In the genomic region with DNA sequence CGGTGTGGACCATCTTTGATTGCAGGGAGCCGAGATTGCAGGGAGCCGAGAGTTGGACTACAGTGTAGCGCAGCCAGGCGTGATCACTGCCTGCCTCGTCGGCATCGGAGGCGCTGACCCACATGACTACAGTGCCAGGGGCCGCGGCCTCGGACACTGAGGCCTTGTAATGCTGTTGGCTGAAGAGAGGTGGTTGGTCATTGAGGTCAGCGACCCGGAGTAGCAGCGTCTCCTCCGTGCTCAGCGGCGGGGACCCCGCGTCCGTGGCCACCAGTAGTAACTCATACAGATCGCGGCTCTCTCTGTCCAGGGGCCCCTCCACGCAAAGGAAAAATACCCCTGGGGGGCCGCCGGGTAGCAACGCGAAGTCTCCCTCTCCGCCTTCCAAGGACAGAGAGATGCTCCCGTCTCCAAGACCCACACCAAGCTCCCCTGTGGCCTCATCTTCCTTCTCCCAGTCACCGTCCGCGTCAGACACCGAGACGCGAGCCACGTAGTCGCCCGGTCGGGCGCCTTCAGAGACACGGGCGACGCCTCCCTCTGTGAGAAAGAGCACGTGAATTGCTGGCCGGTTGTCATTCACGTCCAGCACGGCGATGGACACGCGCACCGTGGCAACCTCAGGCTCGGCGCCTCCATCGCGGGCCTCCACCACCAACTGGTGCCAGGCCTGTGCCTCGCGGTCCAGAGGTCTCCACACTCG, we compare ENCODE assay signal across 15 cellular contexts. TPM values are rescaled to one million over a fixed set of nuclear protein-coding genes. Genes with fewer than 3 reads are reported as not detected.
DNase-seq lines count a peak whose midpoint lies in the region; ATAC-seq and TF ChIP-seq lines count a peak whose summit lies in the region.
"Had no signal": no experiment of that assay in that cellular context is flagged by ENCODE, and none has a peak within 500 bp of the region (broad histone marks: within the 10 kb centered on the region; RNA-seq: fewer than 3 reads in every experiment).

No MANE protein-coding gene starts in this region.

- H3K79me2 ChIP-seq in H9 (ENCODE audit: insufficient read depth, low read length) = no peaks in the 10 kb centered on the region

- H3K36me3 ChIP-seq in iPS DF 6.9 (ENCODE audit: control insufficient read depth, insufficient read depth, low read length) = no peaks in the 10 kb centered on the region
- H3K36me3 ChIP-seq: brain microvascular endothelial cell had no signal

- no peak overlapping the region for H4K91ac ChIP-seq in H9 (ENCODE audit: insufficient read length, low read depth, low read length)

- no peak overlapping the region for H4K8ac ChIP-seq in H9 (replicated peaks; ENCODE audit: insufficient read length, low read depth, low read length)

- H3K4me2 ChIP-seq in H9 (ENCODE audit: insufficient read depth, insufficient read length, low read length) = no peak overlapping the region

- no peaks in the 10 kb centered on the region for H4K20me1 ChIP-seq in H9 (ENCODE audit: control insufficient read depth, insufficient read depth, insufficient read length)

- peaks cover 77% of the 10 kb centered on the region for H3K27me3 Mint-ChIP-seq in H9 (ENCODE audit: low read depth)
- peaks cover 20 to 36% of the 10 kb centered on the region in 2 donors for H3K27me3 Mint-ChIP-seq in natural killer cell treated with Interleukin-12 subunit alpha and Interleukin-12 subunit beta and Interleukin-15 and Interleukin-18, amount 100 ng/mL, for 72 hours

- H3K27ac Mint-ChIP-seq in H9 = no peak overlapping the region
- no peak overlapping the region for H3K27ac Mint-ChIP-seq in natural killer cell treated with Interleukin-12 subunit alpha and Interleukin-12 subunit beta and Interleukin-15 and Interleukin-18, amount 100 ng/mL, for 72 hours

- intact Hi-C loops in posterior vena cava (cut with DNase I) = loop anchor here in 1 of 2 donors (10.0 kb wide), 1 partner anchor 155 kb away; no protein-coding TSS in a partner anchor

- H3K4me1 Mint-ChIP-seq in H9 = peaks cover 9 to 15% of the 10 kb centered on the region in 2 experiments
- H3K4me1 Mint-ChIP-seq in natural killer cell treated with Interleukin-12 subunit alpha and Interleukin-12 subunit beta and Interleukin-15 and Interleukin-18, amount 100 ng/mL, for 72 hours (ENCODE audit: low read depth in 2 of 2) = peaks cover 3 to 4% of the 10 kb centered on the region in 2 donors

- no peak overlapping the region for H2BK5ac ChIP-seq in H9 (ENCODE audit: insufficient read length, low read length)

- H3K36me3 Mint-ChIP-seq in H9 (ENCODE audit: insufficient read depth in 1 of 3, low read depth in 3 of 3) = peaks cover 0 to 2% (median 0%) of the 10 kb centered on the region in 3 experiments; a peak in 2 of 7 replicates
- no peaks in the 10 kb centered on the region for H3K36me3 Mint-ChIP-seq in natural killer cell treated with Interleukin-12 subunit alpha and Interleukin-12 subunit beta and Interleukin-15 and Interleukin-18, amount 100 ng/mL, for 72 hours

- no peak overlapping the region for H3K4ac ChIP-seq in H9 (ENCODE audit: low read depth, low read length)

- DNase-seq in D341Med (ENCODE audit: low spot score) (peak; percentile 28), H9 (no peak), iPS DF 6.9 (ENCODE audit: low read depth, low spot score) (no peak), posterior vena cava (ENCODE audit: low spot score) (peak; percentile 76), NCI-H524 treated with DMSO at 0.1 percent for 48 hours (lab: John Stamatoyannopoulos, UW) (no peak), HUDEP-2 (lab: John Stamatoyannopoulos, UW; ENCODE audit: unreplicated experiment in 76 of 76) (no peak)
- no peak for DNase-seq in natural killer cell treated with Interleukin-12 subunit alpha and Interleukin-12 subunit beta and Interleukin-15 and Interleukin-18, amount 100 ng/mL, for 72 hours (ENCODE audit: low spot score)
- DNase-seq: activated CD4-positive, CD25-positive, alpha-beta regulatory T cell; brain microvascular endothelial cell; foreskin keratinocyte; hypothalamus; stimulated activated CD4-positive, alpha-beta T cell treated with anti-CD3 and anti-CD28 coated beads, Interleukin-12 subunit alpha, Interleukin-12 subunit beta, amount 100 ng/mL, for 4 hours; T-helper 9 cell had no signal

- ATAC-seq in natural killer cell treated with Interleukin-12 subunit alpha and Interleukin-12 subunit beta and Interleukin-15 and Interleukin-18, amount 100 ng/mL, for 72 hours = no peak
- no peak for ATAC-seq in GM21447 (IDR thresholded peaks at IDR 0.05; ENCODE audit: unreplicated experiment)

- no peak overlapping the region for H2AK5ac ChIP-seq in H9 (ENCODE audit: insufficient read length, low read length)

- peak overlapping the region; percentile 72 to 80; a peak in 3 of 5 replicates for H3K4me3 Mint-ChIP-seq in H9
- H3K4me3 Mint-ChIP-seq in natural killer cell treated with Interleukin-12 subunit alpha and Interleukin-12 subunit beta and Interleukin-15 and Interleukin-18, amount 100 ng/mL, for 72 hours = no peak overlapping the region

- no peak overlapping the region for H2BK12ac ChIP-seq in H9 (ENCODE audit: insufficient read length, low read depth, low read length)

- H3K56ac ChIP-seq in H9 (ENCODE audit: insufficient read length, low read depth, low read length) = no peak overlapping the region

- H2BK120ac ChIP-seq in H9 (ENCODE audit: low read depth, low read length, poor library complexity, severe bottlenecking) = no peak overlapping the region

- no peak overlapping the region for H2BK20ac ChIP-seq in H9 (ENCODE audit: low read depth, low read length, poor library complexity, severe bottlenecking)

- peaks cover 20% of the 10 kb centered on the region for H3K23me2 ChIP-seq in H9 (ENCODE audit: insufficient read length, low read depth, low read length, poor library complexity, severe bottlenecking)

- H3K9me3 Mint-ChIP-seq in H9 = peaks cover 3% of the 10 kb centered on the region in 2 experiments; a peak in 3 of 5 replicates
- no peaks in the 10 kb centered on the region for H3K9me3 Mint-ChIP-seq in natural killer cell treated with Interleukin-12 subunit alpha and Interleukin-12 subunit beta and Interleukin-15 and Interleukin-18, amount 100 ng/mL, for 72 hours

- H3K9me3 ChIP-seq in H9 (ENCODE audit: control insufficient read depth, low read depth, low read length) = no peaks in the 10 kb centered on the region
- no peaks in the 10 kb centered on the region for H3K9me3 ChIP-seq in iPS DF 6.9 (ENCODE audit: control insufficient read depth, insufficient read depth, low read length)

- H3K27ac ChIP-seq in H9 (ENCODE audit: insufficient read length, low read depth, low read length) = no peak overlapping the region
- H3K27ac ChIP-seq in iPS DF 6.9 (ENCODE audit: low read length) = no peak overlapping the region
- H3K27ac ChIP-seq: brain microvascular endothelial cell, foreskin keratinocyte had no signal

- H3K4me3 ChIP-seq in iPS DF 6.9 (ENCODE audit: low read length) = peak overlapping the region; percentile 43; the same call in 1 of the 2 replicates

- H2BK15ac ChIP-seq in H9 (ENCODE audit: low read depth, low read length) = no peak overlapping the region

- H3K9ac ChIP-seq in H9 (ENCODE audit: extremely low read depth, insufficient read length, low read length) = no peak overlapping the region

- H3K18ac ChIP-seq in H9 (ENCODE audit: insufficient read length, low read depth, low read length) = no peak overlapping the region

- H3K14ac ChIP-seq in H9 (ENCODE audit: insufficient read depth, low read length) = no peak overlapping the region

- H3K23ac ChIP-seq in H9 (ENCODE audit: insufficient read length, low read depth, low read length) = no peak overlapping the region

- H3T11ph ChIP-seq in H9 (ENCODE audit: low read length) = no peak overlapping the region

- peaks cover 27% of the 10 kb centered on the region; the same call in 1 of the 2 replicates for H3K27me3 ChIP-seq in H9 (ENCODE audit: insufficient read depth, low read length)
- peaks cover 24% of the 10 kb centered on the region; the same call in 1 of the 2 replicates for H3K27me3 ChIP-seq in iPS DF 6.9 (ENCODE audit: control insufficient read depth, insufficient read depth, low read length)

- no peaks in the 10 kb centered on the region for H3K79me1 ChIP-seq in H9 (ENCODE audit: insufficient read depth, low read depth, low read length, poor library complexity, severe bottlenecking)

- H2AFZ ChIP-seq in H9 (ENCODE audit: low read length) = no peak overlapping the region

- TF ChIP-seq CTCF in H9 (conservative IDR thresholded peaks at IDR 0.05) = no peak

- H4K5ac ChIP-seq in H9 (ENCODE audit: insufficient read length, low read depth, low read length) = no peak overlapping the region

- WGBS in H9 (ENCODE audit: extremely low coverage, insufficient read length, low lambda C conversion rate) = no CpG with 5 or more reads among the region's 59 CpGs
- WGBS in iPS DF 6.9 (ENCODE audit: insufficient coverage, insufficient read length) = no CpG with 5 or more reads among the region's 59 CpGs

- H3K4me1 ChIP-seq in H9 (ENCODE audit: insufficient read depth, low read length) (no peaks in the 10 kb centered on the region), iPS DF 6.9 (ENCODE audit: control insufficient read depth, insufficient read depth, low read length) (peaks cover 3% of the 10 kb centered on the region; the same call in 1 of the 2 replicates)
- H3K4me1 ChIP-seq: foreskin keratinocyte had no signal

RNA-seq across cellular contexts. Expression of gene DCHS2, which starts 1.9 kb away (rescaled TPM):
- total RNA-seq in H9 (2021) (0.57 and 0.70 TPM in 2 replicates), posterior vena cava (under 1 TPM; 0.28 to 0.71 TPM)
- total RNA-seq in natural killer cell treated with Interleukin-12 subunit alpha and Interleukin-12 subunit beta and Interleukin-15 and Interleukin-18, amount 100 ng/mL, for 72 hours = not detected
- total RNA-seq: foreskin keratinocyte, SK-MEL-5 had no signal

Comparison
In these comparisons a context has a peak if more than half of its experiments do, and no peak if none do; other contexts are left out.
1. DNase-seq: peak in D341Med (single experiment) and posterior vena cava (single experiment); none in H9 (single experiment), iPS DF 6.9 (single experiment), NCI-H524 treated with DMSO at 0.1 percent for 48 hours (single experiment), natural killer cell treated with Interleukin-12 subunit alpha and Interleukin-12 subunit beta and Interleukin-15 and Interleukin-18, amount 100 ng/mL, for 72 hours (single experiment) and HUDEP-2 (0 of 76).